In the genomic region with DNA sequence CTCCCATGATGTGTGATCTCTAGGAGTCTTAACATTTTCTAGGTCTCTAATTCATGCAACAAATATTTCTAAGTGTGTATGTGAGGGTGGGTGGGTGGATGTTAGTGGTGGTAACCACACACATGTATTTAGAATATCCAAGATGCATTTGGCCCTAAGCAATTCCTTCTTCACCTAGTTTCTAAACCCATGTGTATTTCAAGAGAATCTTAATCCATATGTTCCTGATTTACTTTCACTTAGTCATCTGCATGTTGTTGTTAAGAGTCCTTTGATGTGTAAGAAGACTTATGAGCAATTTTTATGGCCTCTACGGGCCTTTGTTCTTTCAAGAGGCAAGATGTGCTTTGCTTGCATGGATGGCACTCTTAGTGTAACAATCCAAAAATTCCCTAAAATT, we compare ENCODE assay signal across 1 cellular context.
TF ChIP-seq lines count a peak whose summit lies in the region.

No MANE protein-coding gene starts in this region.

TF ChIP-seq in GM23338, 12 proteins besides CTCF, POLR2A, EP300 and RAD21 (continued from another document):
- TF ChIP-seq, protein P1, sequence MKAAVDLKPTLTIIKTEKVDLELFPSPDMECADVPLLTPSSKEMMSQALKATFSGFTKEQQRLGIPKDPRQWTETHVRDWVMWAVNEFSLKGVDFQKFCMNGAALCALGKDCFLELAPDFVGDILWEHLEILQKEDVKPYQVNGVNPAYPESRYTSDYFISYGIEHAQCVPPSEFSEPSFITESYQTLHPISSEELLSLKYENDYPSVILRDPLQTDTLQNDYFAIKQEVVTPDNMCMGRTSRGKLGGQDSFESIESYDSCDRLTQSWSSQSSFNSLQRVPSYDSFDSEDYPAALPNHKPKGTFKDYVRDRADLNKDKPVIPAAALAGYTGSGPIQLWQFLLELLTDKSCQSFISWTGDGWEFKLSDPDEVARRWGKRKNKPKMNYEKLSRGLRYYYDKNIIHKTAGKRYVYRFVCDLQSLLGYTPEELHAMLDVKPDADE (IDR thresholded peaks at IDR 0.05) = no peak
TF ChIP-seq in GM23338: peak in this region for 0.
